Comparison of ENCODE assay signal across 14 cellular contexts in genomic region chr10:79335094-79335469, GRCh38. TPM values are rescaled to one million over a fixed set of nuclear protein-coding genes. Genes with fewer than 3 reads are reported as not detected.
DNase-seq lines count a peak whose midpoint lies in the region; ATAC-seq and TF ChIP-seq lines count a peak whose summit lies in the region.
"Had no signal": no experiment of that assay in that cellular context is flagged by ENCODE, and none has a peak within 500 bp of the region (broad histone marks: within the 10 kb centered on the region; RNA-seq: fewer than 3 reads in every experiment).

No MANE protein-coding gene starts in this region.

- H3K27me3 ChIP-seq in thyroid gland = no peaks in the 10 kb centered on the region

- H3K9me3 ChIP-seq in thyroid gland = no peaks in the 10 kb centered on the region
- H3K9me3 ChIP-seq: mucosa of descending colon had no signal

- no peak overlapping the region for H3K4me3 Mint-ChIP-seq in activated naive CD8-positive, alpha-beta T cell
- no peak overlapping the region for H3K4me3 Mint-ChIP-seq in activated naive CD8-positive, alpha-beta T cell treated with anti-CD3 and anti-CD28 coated beads, Interleukin-2, amount 50 U/mL, for 24 hours
- H3K4me3 Mint-ChIP-seq in brain (no peak overlapping the region), nephron progenitor cell (no peak overlapping the region)
- H3K4me3 Mint-ChIP-seq: activated CD4-positive, alpha-beta T cell treated with anti-CD3 and anti-CD28 coated beads for 36 hours had no signal

- TF ChIP-seq CTCF in brain (conservative IDR thresholded peaks at IDR 0.05) (no peak), nephron progenitor cell (IDR thresholded peaks at IDR 0.05) (no peak), thyroid gland (IDR thresholded peaks at IDR 0.05) (no peak)

- peaks cover 17 to 31% of the 10 kb centered on the region in 2 donors for H3K4me1 ChIP-seq in thyroid gland

- H3K27ac ChIP-seq in thyroid gland = peak overlapping the region; percentile 77 to 91 (median 83)
- H3K27ac ChIP-seq: epithelial cell of prostate had no signal

- H3K4me3 ChIP-seq in thyroid gland (replicated peaks in 1 of 3) = no peak overlapping the region
- H3K4me3 ChIP-seq: mucosa of descending colon had no signal

- intact Hi-C loops in thyroid gland (cut with DNase I) = no loop called here

- H3K4me1 Mint-ChIP-seq in activated naive CD8-positive, alpha-beta T cell (ENCODE audit: low read depth) = peaks cover 30% of the 10 kb centered on the region
- H3K4me1 Mint-ChIP-seq in activated naive CD8-positive, alpha-beta T cell treated with anti-CD3 and anti-CD28 coated beads, Interleukin-2, amount 50 U/mL, for 24 hours = peaks cover 46% of the 10 kb centered on the region
- H3K4me1 Mint-ChIP-seq in brain (peaks cover 21% of the 10 kb centered on the region), nephron progenitor cell (peaks cover 25% of the 10 kb centered on the region)

- no peaks in the 10 kb centered on the region for H3K36me3 Mint-ChIP-seq in activated naive CD8-positive, alpha-beta T cell
- H3K36me3 Mint-ChIP-seq in activated naive CD8-positive, alpha-beta T cell treated with anti-CD3 and anti-CD28 coated beads, Interleukin-2, amount 50 U/mL, for 24 hours (ENCODE audit: low read depth) = no peaks in the 10 kb centered on the region
- no peaks in the 10 kb centered on the region for H3K36me3 Mint-ChIP-seq in brain
- H3K36me3 Mint-ChIP-seq in nephron progenitor cell (ENCODE audit: low read depth) = no peaks in the 10 kb centered on the region

- WGBS in thyroid gland, 2 donors = 52 to 54% methylated on average over 2 of the region's 2 CpGs

- H3K9me3 Mint-ChIP-seq in activated naive CD8-positive, alpha-beta T cell (ENCODE audit: low read depth) = no peaks in the 10 kb centered on the region
- peaks cover 5% of the 10 kb centered on the region for H3K9me3 Mint-ChIP-seq in activated naive CD8-positive, alpha-beta T cell treated with anti-CD3 and anti-CD28 coated beads, Interleukin-2, amount 50 U/mL, for 24 hours
- H3K9me3 Mint-ChIP-seq in brain = peaks cover 2 to 8% (median 6%) of the 10 kb centered on the region in 5 experiments
- H3K9me3 Mint-ChIP-seq in nephron progenitor cell = peaks cover 23% of the 10 kb centered on the region

- DNase-seq in activated naive CD8-positive, alpha-beta T cell treated with anti-CD3 and anti-CD28 coated beads, Interleukin-2, amount 50 U/mL, for 24 hours = no peak
- DNase-seq in nephron progenitor cell = no peak
- peak; percentile 84 to 91 for DNase-seq in thyroid gland
- no peak for DNase-seq in NCI-H1105 (lab: John Stamatoyannopoulos, UW)
- DNase-seq in stimulated activated CD4-positive, alpha-beta T cell treated with anti-CD3 and anti-CD28 coated beads, Interleukin-15, amount 100 ng/mL, for 24 hours = no peak
- DNase-seq: activated CD4-positive, alpha-beta T cell treated with anti-CD3 and anti-CD28 coated beads for 36 hours; kidney; MM.1S; T-helper 9 cell had no signal

- no peak for TF ChIP-seq POLR2A in thyroid gland (IDR thresholded peaks at IDR 0.05)

- peak overlapping the region; percentile 22 for H3K27ac Mint-ChIP-seq in activated naive CD8-positive, alpha-beta T cell
- H3K27ac Mint-ChIP-seq in activated naive CD8-positive, alpha-beta T cell treated with anti-CD3 and anti-CD28 coated beads, Interleukin-2, amount 50 U/mL, for 24 hours = no peak overlapping the region
- H3K27ac Mint-ChIP-seq in brain (peak overlapping the region in 4 of 5 experiments; percentile 36 to 83 (median 59)), nephron progenitor cell (peak overlapping the region; percentile 77)

- ATAC-seq in activated naive CD8-positive, alpha-beta T cell treated with anti-CD3 and anti-CD28 coated beads, Interleukin-2, amount 50 U/mL, for 24 hours = no peak
- no peak for ATAC-seq in HG03521 (IDR thresholded peaks at IDR 0.05; ENCODE audit: unreplicated experiment)
- ATAC-seq: activated CD4-positive, alpha-beta T cell treated with anti-CD3 and anti-CD28 coated beads for 36 hours had no signal

- H3K36me3 ChIP-seq in thyroid gland = no peaks in the 10 kb centered on the region

- H3K27me3 Mint-ChIP-seq in activated naive CD8-positive, alpha-beta T cell = no peaks in the 10 kb centered on the region
- no peaks in the 10 kb centered on the region for H3K27me3 Mint-ChIP-seq in activated naive CD8-positive, alpha-beta T cell treated with anti-CD3 and anti-CD28 coated beads, Interleukin-2, amount 50 U/mL, for 24 hours
- H3K27me3 Mint-ChIP-seq in brain (peaks cover 2% of the 10 kb centered on the region), nephron progenitor cell (ENCODE audit: low read depth, poor library complexity) (peaks cover 7% of the 10 kb centered on the region)
- H3K27me3 Mint-ChIP-seq: activated CD4-positive, alpha-beta T cell treated with anti-CD3 and anti-CD28 coated beads for 36 hours had no signal

RNA-seq across cellular contexts. Expression of gene PPIF, which starts 12.2 kb away (rescaled TPM):
- polyA plus RNA-seq in brain (ENCODE audit: insufficient read depth, low read depth, low replicate concordance) = 142 TPM
- total RNA-seq in thyroid gland = 10 to 100 TPM; 31.4 to 70.1 (median 52.3) TPM

Comparison
In these comparisons a context has a peak if more than half of its experiments do, and no peak if none do; other contexts are left out.
1. DNase-seq: peak in thyroid gland (2 of 2); none in activated naive CD8-positive, alpha-beta T cell treated with anti-CD3 and anti-CD28 coated beads, Interleukin-2, amount 50 U/mL, for 24 hours (single experiment), nephron progenitor cell (single experiment), NCI-H1105 (single experiment) and stimulated activated CD4-positive, alpha-beta T cell treated with anti-CD3 and anti-CD28 coated beads, Interleukin-15, amount 100 ng/mL, for 24 hours (single experiment).